8 cellular contexts compared by ENCODE assay signal in genomic region chr4:86927843-86928395, GRCh38.
DNase-seq lines count a peak whose midpoint lies in the region; ATAC-seq lines count a peak whose summit lies in the region.

No MANE protein-coding gene starts in this region.

- peak overlapping the region; percentile 77 for H3K4me3 Mint-ChIP-seq in stimulated activated naive B cell treated with anti-CD40 and anti-IgM and Interleukin-4, amounts not matched to agents 10 μg/mL and 1 μg/mL and 100 μg/mL, for 72 hours

- H3K27ac Mint-ChIP-seq in stimulated activated naive B cell treated with anti-CD40 and anti-IgM and Interleukin-4, amounts not matched to agents 10 μg/mL and 1 μg/mL and 100 μg/mL, for 72 hours = peak overlapping the region; percentile 62

- peak; percentile 45 for DNase-seq in NCI-H2196 (lab: John Stamatoyannopoulos, UW; ENCODE audit: unreplicated experiment)
- DNase-seq in NCI-H2196 treated with DMSO at 0.1 percent for 48 hours (lab: John Stamatoyannopoulos, UW; ENCODE audit: unreplicated experiment) = no peak
- peak; percentile 90 for DNase-seq in NCI-H226
- peak; percentile 97 for DNase-seq in fibroblast of gingiva (ENCODE audit: low read depth)
- no peak for DNase-seq in stimulated activated naive B cell treated with anti-CD40 and anti-IgM and Interleukin-4, amounts not matched to agents 10 μg/mL and 1 μg/mL and 100 μg/mL, for 72 hours
- DNase-seq in NCI-H2081 treated with DMSO at 0.1 percent for 48 hours (lab: John Stamatoyannopoulos, UW) = no peak
- no peak for DNase-seq in DMS 273 (lab: John Stamatoyannopoulos, UW; ENCODE audit: unreplicated experiment)

- H3K36me3 Mint-ChIP-seq in stimulated activated naive B cell treated with anti-CD40 and anti-IgM and Interleukin-4, amounts not matched to agents 10 μg/mL and 1 μg/mL and 100 μg/mL, for 72 hours = peaks cover 5 to 7% of the 10 kb centered on the region in 2 donors

- peak; percentile 78 to 79 for ATAC-seq in stimulated activated naive B cell treated with anti-CD40 and anti-IgM and Interleukin-4, amounts not matched to agents 10 μg/mL and 1 μg/mL and 100 μg/mL, for 72 hours (replicated peaks)
- ATAC-seq in HG03342 (IDR thresholded peaks at IDR 0.05; ENCODE audit: unreplicated experiment) = no peak

- no peaks in the 10 kb centered on the region for H3K27me3 Mint-ChIP-seq in stimulated activated naive B cell treated with anti-CD40 and anti-IgM and Interleukin-4, amounts not matched to agents 10 μg/mL and 1 μg/mL and 100 μg/mL, for 72 hours

- peaks cover 18 to 28% of the 10 kb centered on the region in 2 donors for H3K4me1 Mint-ChIP-seq in stimulated activated naive B cell treated with anti-CD40 and anti-IgM and Interleukin-4, amounts not matched to agents 10 μg/mL and 1 μg/mL and 100 μg/mL, for 72 hours

- no peaks in the 10 kb centered on the region for H3K9me3 Mint-ChIP-seq in stimulated activated naive B cell treated with anti-CD40 and anti-IgM and Interleukin-4, amounts not matched to agents 10 μg/mL and 1 μg/mL and 100 μg/mL, for 72 hours

Comparison
In these comparisons a context has a peak if more than half of its experiments do, and no peak if none do; other contexts are left out.
1. DNase-seq: peak in NCI-H2196 (single experiment), NCI-H226 (single experiment) and fibroblast of gingiva (single experiment); none in NCI-H2196 treated with DMSO at 0.1 percent for 48 hours (single experiment), stimulated activated naive B cell treated with anti-CD40 and anti-IgM and Interleukin-4, amounts not matched to agents 10 μg/mL and 1 μg/mL and 100 μg/mL, for 72 hours (single experiment), NCI-H2081 treated with DMSO at 0.1 percent for 48 hours (single experiment) and DMS 273 (single experiment).